ENCODE assay signal across 8 cellular contexts in genomic region chr16:67928561-67929364, GRCh38. TPM values are rescaled to one million over a fixed set of nuclear protein-coding genes. Genes with fewer than 3 reads are reported as not detected.
DNase-seq lines count a peak whose midpoint lies in the region; ATAC-seq, FAIRE-seq and TF ChIP-seq lines count a peak whose summit lies in the region.

No MANE protein-coding gene starts in this region.

- H3K4me3 Mint-ChIP-seq in IgD-negative memory B cell: no peak overlapping the region

- TF ChIP-seq CTCF in GM10266 (IDR thresholded peaks at IDR 0.05; ENCODE audit: control insufficient read depth, insufficient read depth, low read depth, missing control alignments) (peak; percentile 97), gastroesophageal sphincter (IDR thresholded peaks at IDR 0.05) (peak in 3 of 4 experiments; percentile 73 to 88 (median 84))

- H3K4me1 ChIP-seq in SJCRH30 (peaks cover 4% of the 10 kb centered on the region; the same call in 1 of the 2 replicates), gastroesophageal sphincter (peaks cover 0 to 40% (median 5%) of the 10 kb centered on the region in 3 donors)

- no peak for TF ChIP-seq POLR2A in gastroesophageal sphincter (IDR thresholded peaks at IDR 0.05)

- H3K9me3 Mint-ChIP-seq in IgD-negative memory B cell: no peaks in the 10 kb centered on the region

- DNase-seq in GM10266 (ENCODE audit: extremely low spot score): peak; percentile 81
- DNase-seq in SJCRH30: peak; percentile 59 to 72
- DNase-seq in activated effector memory CD4-positive, alpha-beta T cell treated with Interleukin-2 at 50 U/mL for 16 hours: peak; percentile 61
- DNase-seq in posterior cingulate gyrus: peak; percentile 69 to 97 (median 84)
- DNase-seq in urothelium cell line (ENCODE audit: low spot score): peak; percentile 81
- DNase-seq in mesenteric fat pad (ENCODE audit: low spot score): no peak

- peaks cover 2% of the 10 kb centered on the region for H3K36me3 Mint-ChIP-seq in IgD-negative memory B cell

- H3K27me3 Mint-ChIP-seq in IgD-negative memory B cell: no peaks in the 10 kb centered on the region

- intact Hi-C loops in posterior cingulate gyrus (cut with DNase I): loop anchor here (2.0 to 10.0 kb wide), 3 partner anchors 46 to 254 kb away; partner anchors contain the start of genes CENPT and NUTF2

- peaks cover 5 to 16% (median 15%) of the 10 kb centered on the region in 3 donors for H3K4me1 Mint-ChIP-seq in IgD-negative memory B cell

- no peaks in the 10 kb centered on the region for H3K9me3 ChIP-seq in SJCRH30 (replicated peaks)
- no peaks in the 10 kb centered on the region for H3K9me3 ChIP-seq in gastroesophageal sphincter

- H3K27ac ChIP-seq in SJCRH30: no peak overlapping the region
- no peak overlapping the region for H3K27ac ChIP-seq in gastroesophageal sphincter

- peak; percentile 79 for FAIRE-seq in urothelium cell line (lab: Jason Lieb, UNC)

- 13 to 43% methylated on average over 1 to 3 of the region's 16 CpGs for WGBS in gastroesophageal sphincter (ENCODE audit: low coverage in 1 of 2), 2 donors

- no peak overlapping the region for H3K4me3 ChIP-seq in SJCRH30
- H3K4me3 ChIP-seq in gastroesophageal sphincter: no peak overlapping the region

- no peak for TF ChIP-seq EP300 in gastroesophageal sphincter (IDR thresholded peaks at IDR 0.05)

- peak; percentile 56 for ATAC-seq in gastroesophageal sphincter

- H3K36me3 ChIP-seq in SJCRH30: no peaks in the 10 kb centered on the region
- H3K36me3 ChIP-seq in gastroesophageal sphincter: peaks cover 0 to 66% of the 10 kb centered on the region in 2 donors

- H3K27me3 ChIP-seq in SJCRH30 (no peaks in the 10 kb centered on the region), gastroesophageal sphincter (no peaks in the 10 kb centered on the region)

- peak overlapping the region in 2 of 3 donors; percentile 36 to 62 for H3K27ac Mint-ChIP-seq in IgD-negative memory B cell

RNA-seq across cellular contexts. Expression of gene CTRL, which starts 2.9 kb away (rescaled TPM):
- 2.1 TPM for polyA plus RNA-seq in IgD-negative memory B cell
- total RNA-seq in SJCRH30 (2014; rRNA removed; shearing (Covaris generic)): 0.99 and 1.7 TPM in 2 replicates
- 1 to 10 TPM in 2 of 4 donors, not detected in 2; 1.2 to 5.0 TPM for total RNA-seq in gastroesophageal sphincter
- 1.3 TPM for total RNA-seq in mesenteric fat pad

RNA-seq across cellular contexts. Expression of gene PSMB10, which starts 7.9 kb away (rescaled TPM):
- polyA plus RNA-seq in IgD-negative memory B cell: 510 TPM
- total RNA-seq in SJCRH30 (2014; rRNA removed; shearing (Covaris generic)): 7.4 and 7.6 TPM in 2 replicates
- total RNA-seq in gastroesophageal sphincter: 10 to 100 TPM; 26.5 to 33.8 (median 32.6) TPM
- 53.8 TPM for total RNA-seq in mesenteric fat pad

RNA-seq across cellular contexts. Expression of gene LCAT, which starts 15.2 kb away (rescaled TPM):
- polyA plus RNA-seq in IgD-negative memory B cell: 0.81 TPM
- 2.3 and 4.5 TPM in 2 replicates for total RNA-seq in SJCRH30 (2014; rRNA removed; shearing (Covaris generic))
- total RNA-seq in gastroesophageal sphincter (10 to 100 TPM; 10.8 to 25.8 (median 15.9) TPM), mesenteric fat pad (32.1 TPM)

RNA-seq across cellular contexts. Expression of gene PSKH1, which starts 35.7 kb away (rescaled TPM):
- 22.4 TPM for polyA plus RNA-seq in IgD-negative memory B cell
- 5.6 and 6.1 TPM in 2 replicates for total RNA-seq in SJCRH30 (2014; rRNA removed; shearing (Covaris generic))
- 10 to 100 TPM; 14.7 to 32.3 (median 23.4) TPM for total RNA-seq in gastroesophageal sphincter
- 28.6 TPM for total RNA-seq in mesenteric fat pad

RNA-seq across cellular contexts. Expression of gene SLC12A4, which starts 39.7 kb away (rescaled TPM):
- polyA plus RNA-seq in IgD-negative memory B cell: 3.9 TPM
- total RNA-seq in SJCRH30 (2014; rRNA removed; shearing (Covaris generic)): 12.6 and 15.1 TPM in 2 replicates
- total RNA-seq in gastroesophageal sphincter (100 to 1,000 TPM in 1 of 4 donors, 10 to 100 TPM in 3; 54.7 to 121 (median 64.0) TPM), mesenteric fat pad (113 TPM)
